In genomic region chr12:70309348-70309747, GRCh38 we compare ENCODE assay signal across 28 cellular contexts. TPM values are rescaled to one million over a fixed set of nuclear protein-coding genes. Genes with fewer than 3 reads are reported as not detected.
"Had no signal": no experiment of that assay in that cellular context is flagged by ENCODE, and none has a peak within 500 bp of the region (broad histone marks: within the 10 kb centered on the region; RNA-seq: fewer than 3 reads in every experiment).

No MANE protein-coding gene starts in this region.

- H3K27ac ChIP-seq: SK-N-MC had no signal

- H3K9me3 Mint-ChIP-seq: activated B cell treated with CpG ODN at 0.5 μM for 24 hours; activated naive CD4-positive, alpha-beta T cell treated with anti-CD3 and anti-CD28 coated beads, Interleukin-2, amount 50 U/mL, for 24 hours; activated T-cell treated with anti-CD3 and anti-CD28 coated beads, Interleukin-2, amount 50 U/mL, for 24 hours; activated T-helper 1 cell treated with anti-CD3 and anti-CD28 coated beads, Interleukin-12 subunit alpha, Interleukin-12 subunit beta, Interleukin-2, Interleukin-4 antibody, amounts not matched to agents 30 ng/mL and 10 ng/mL and 1 ng/mL, durations not matched to agents 14 hours and 24 hours and 36 hours; central memory CD8-positive, alpha-beta T cell; T-cell had no signal

- H3K4me3 ChIP-seq: SK-N-MC had no signal

- H3K27ac Mint-ChIP-seq: activated B cell treated with CpG ODN at 0.5 μM for 24 hours; activated CD8-positive, alpha-beta memory T cell treated with anti-CD3 and anti-CD28 coated beads, Interleukin-2, amount 10 ng/mL, durations not matched to agents 7 days and 5 days; activated naive CD4-positive, alpha-beta T cell treated with anti-CD3 and anti-CD28 coated beads, Interleukin-2, amount 50 U/mL, for 24 hours; activated T-cell treated with anti-CD3 and anti-CD28 coated beads, Interleukin-2, amount 50 U/mL, for 24 hours; activated T-helper 1 cell treated with anti-CD3 and anti-CD28 coated beads, Interleukin-12 subunit alpha, Interleukin-12 subunit beta, Interleukin-2, Interleukin-4 antibody, amounts not matched to agents 30 ng/mL and 10 ng/mL and 1 ng/mL, durations not matched to agents 14 hours and 24 hours and 36 hours; brain; T-cell had no signal

- H3K4me3 Mint-ChIP-seq: activated B cell treated with CpG ODN at 0.5 μM for 24 hours; activated CD8-positive, alpha-beta memory T cell treated with anti-CD3 and anti-CD28 coated beads, Interleukin-2, amount 10 ng/mL, durations not matched to agents 7 days and 5 days; activated naive CD4-positive, alpha-beta T cell treated with anti-CD3 and anti-CD28 coated beads, Interleukin-2, amount 50 U/mL, for 24 hours; activated T-cell treated with anti-CD3 and anti-CD28 coated beads, Interleukin-2, amount 50 U/mL, for 24 hours; activated T-helper 1 cell treated with anti-CD3 and anti-CD28 coated beads, Interleukin-12 subunit alpha, Interleukin-12 subunit beta, Interleukin-2, Interleukin-4 antibody, amounts not matched to agents 30 ng/mL and 10 ng/mL and 1 ng/mL, durations not matched to agents 14 hours and 24 hours and 36 hours; brain; central memory CD8-positive, alpha-beta T cell; T-cell had no signal

- H3K27me3 Mint-ChIP-seq: activated B cell treated with CpG ODN at 0.5 μM for 24 hours; activated CD8-positive, alpha-beta memory T cell treated with anti-CD3 and anti-CD28 coated beads, Interleukin-2, amount 10 ng/mL, durations not matched to agents 7 days and 5 days; activated naive CD4-positive, alpha-beta T cell treated with anti-CD3 and anti-CD28 coated beads, Interleukin-2, amount 50 U/mL, for 24 hours; activated T-cell treated with anti-CD3 and anti-CD28 coated beads, Interleukin-2, amount 50 U/mL, for 24 hours; brain; central memory CD8-positive, alpha-beta T cell; T-cell had no signal

- ATAC-seq: activated CD8-positive, alpha-beta memory T cell treated with anti-CD3 and anti-CD28 coated beads, Interleukin-2, amount 10 ng/mL, durations not matched to agents 7 days and 5 days; Right ventricle myocardium inferior; T-cell had no signal

- DNase-seq: activated B cell treated with CpG ODN at 0.5 μM for 24 hours; activated CD4-positive, alpha-beta T cell treated with anti-CD3 and anti-CD28 coated beads for 48 hours; activated CD4-positive, alpha-beta T cell treated with anti-CD3 and anti-CD28 coated beads, Interleukin-2, amount 50 U/mL, for 4 hours; activated CD8-positive, alpha-beta memory T cell treated with anti-CD3 and anti-CD28 coated beads, Interleukin-2, amount 10 ng/mL, durations not matched to agents 7 days and 5 days; activated effector memory CD4-positive, alpha-beta T cell treated with Interleukin-2 at 50 U/mL for 16 hours; activated naive CD4-positive, alpha-beta T cell; activated T-cell treated with anti-CD3 and anti-CD28 coated beads, Interleukin-2, amount 50 U/mL, for 24 hours; amniotic stem cell; KG1; NCI-H1105; NCI-H1436; NCI-H1694 treated with DMSO at 0.1 percent for 48 hours; NCI-H2029 treated with DMSO at 0.1 percent for 48 hours; NCI-H345; NCI-H510A; NCI-H526 treated with DMSO at 0.1 percent for 48 hours; NCI-H82; RPMI8226; T-cell; T-helper 2 cell; T1000 had no signal

RNA-seq across cellular contexts. Expression of gene KCNMB4, which starts 56.7 kb away (rescaled TPM):
- total RNA-seq: MCF 10A had no signal
